11 cellular contexts compared by ENCODE assay signal in genomic region chr20:17615645-17616479, GRCh38. TPM values are rescaled to one million over a fixed set of nuclear protein-coding genes. Genes with fewer than 3 reads are reported as not detected.
DNase-seq lines count a peak whose midpoint lies in the region; ATAC-seq, FAIRE-seq and TF ChIP-seq lines count a peak whose summit lies in the region.
"Had no signal": no experiment of that assay in that cellular context is flagged by ENCODE, and none has a peak within 500 bp of the region (broad histone marks: within the 10 kb centered on the region; RNA-seq: fewer than 3 reads in every experiment).

No MANE protein-coding gene starts in this region.

- intact Hi-C loops in gastrocnemius medialis (cut with DNase I; ENCODE audit: low total_unique reads): no loop called here

- H3K9me3 ChIP-seq in gastrocnemius medialis: no peaks in the 10 kb centered on the region

- peak; percentile 17 for DNase-seq in NCI-H2029 (lab: John Stamatoyannopoulos, UW)
- no peak for DNase-seq in NCI-H2029 treated with DMSO at 0.1 percent for 48 hours (lab: John Stamatoyannopoulos, UW)
- peak; percentile 61 for DNase-seq in NCI-H510A (lab: John Stamatoyannopoulos, UW)
- DNase-seq in frontal cortex (ENCODE audit: low spot score in 2 of 2): peak; percentile 5 to 7
- no peak for DNase-seq in gastrocnemius medialis
- no peak for DNase-seq in globus pallidus (ENCODE audit: low spot score)
- DNase-seq in glomerular visceral epithelial cell (ENCODE audit: extremely low spot score): no peak
- DNase-seq: activated naive CD4-positive, alpha-beta T cell treated with anti-CD3 and anti-CD28 coated beads for 36 hours; effector memory CD4-positive, alpha-beta T cell; EL had no signal

- peak overlapping the region in 3 of 4 donors; percentile 10 to 48 (median 23) for H3K27ac ChIP-seq in gastrocnemius medialis

- H3K36me3 ChIP-seq in gastrocnemius medialis: peaks cover 0 to 25% of the 10 kb centered on the region in 2 donors

- in situ Hi-C loops in gastrocnemius medialis (cut with MboI; ENCODE audit: low sequenced_read_pairs in 4 of 4): loop anchor here in 1 of 4 donors (5.0 kb wide), 1 partner anchor 79 kb away; no protein-coding TSS in a partner anchor

- H3K4me1 ChIP-seq in gastrocnemius medialis: peaks cover 0 to 7% of the 10 kb centered on the region in 2 donors

- TF ChIP-seq POLR2A in gastrocnemius medialis (IDR thresholded peaks at IDR 0.05): no peak

- no peaks in the 10 kb centered on the region for H3K27me3 ChIP-seq in gastrocnemius medialis

- FAIRE-seq in frontal cortex (lab: Jason Lieb, UNC): no peak

- ATAC-seq in gastrocnemius medialis (no peak), GM18873 (IDR thresholded peaks at IDR 0.05; ENCODE audit: low FRiP score, unreplicated experiment) (no peak)

- TF ChIP-seq CTCF in gastrocnemius medialis (IDR thresholded peaks at IDR 0.05 in 4 of 5, conservative IDR thresholded peaks at IDR 0.05 in 1 of 5): no peak

- no peak overlapping the region for H3K4me3 ChIP-seq in gastrocnemius medialis

RNA-seq across cellular contexts. Expression of gene DSTN, which starts 46.0 kb away (rescaled TPM):
- total RNA-seq in frontal cortex: 258 TPM
- 100 to 1,000 TPM in 1 of 4 donors, 10 to 100 TPM in 3; 79.2 to 128 (median 88.5) TPM for total RNA-seq in gastrocnemius medialis

Comparison
In these comparisons a context has a peak if more than half of its experiments do, and no peak if none do; other contexts are left out.
1. DNase-seq: peak in NCI-H2029 (single experiment), NCI-H510A (single experiment) and frontal cortex (2 of 2); none in NCI-H2029 treated with DMSO at 0.1 percent for 48 hours (single experiment), gastrocnemius medialis (0 of 2), globus pallidus (single experiment) and glomerular visceral epithelial cell (single experiment).